18 cellular contexts compared by ENCODE assay signal in the genomic region with DNA sequence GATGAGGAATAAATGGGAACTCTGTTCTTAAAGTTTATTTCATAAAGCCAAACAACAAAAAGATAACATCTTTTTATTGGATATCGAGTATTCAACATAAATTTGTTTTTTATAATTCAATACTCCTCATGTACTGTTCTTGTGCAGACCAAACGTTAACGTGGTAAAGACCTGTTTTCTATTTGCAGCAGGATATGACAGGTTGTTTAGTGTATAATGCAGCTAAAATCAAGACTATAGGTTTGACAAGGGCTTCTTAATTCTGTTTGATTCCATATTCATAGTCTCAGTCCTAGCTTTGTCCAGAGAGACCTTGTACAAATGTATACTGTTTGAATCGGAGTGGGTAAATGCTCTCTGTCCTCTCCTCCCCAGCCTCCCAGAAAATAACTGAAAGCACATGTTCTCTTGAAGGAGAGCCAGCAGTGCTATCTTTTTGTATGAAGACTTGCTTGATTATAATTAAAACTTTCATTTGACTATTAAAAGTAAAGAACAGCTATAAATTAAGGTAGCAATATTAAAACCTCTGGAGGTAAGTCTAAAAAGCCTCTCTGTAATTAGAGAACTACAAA. TPM values are rescaled to one million over a fixed set of nuclear protein-coding genes. Genes with fewer than 3 reads are reported as not detected.
"Had no signal": no experiment of that assay in that cellular context is flagged by ENCODE, and none has a peak within 500 bp of the region (broad histone marks: within the 10 kb centered on the region; RNA-seq: fewer than 3 reads in every experiment).

No MANE protein-coding gene starts in this region.

- H3K27ac ChIP-seq: adrenal gland, colonic mucosa had no signal

- H3K27me3 ChIP-seq: adrenal gland, colonic mucosa had no signal

- H3K36me3 ChIP-seq: adrenal gland, colonic mucosa had no signal

- H3K4me1 ChIP-seq: colonic mucosa had no signal

- H3K27ac Mint-ChIP-seq: activated T-cell treated with anti-CD3 and anti-CD28 coated beads, Interleukin-2, amount 50 U/mL, for 72 hours; natural killer cell treated with Interleukin-12 subunit alpha and Interleukin-12 subunit beta and Interleukin-15 and Interleukin-18, amount 100 ng/mL, for 72 hours; stimulated activated naive B cell treated with anti-CD40 and anti-IgM and Interleukin-4, amounts not matched to agents 10 μg/mL and 1 μg/mL and 100 μg/mL, for 72 hours had no signal

- ATAC-seq: activated T-cell treated with anti-CD3 and anti-CD28 coated beads, Interleukin-2, amount 50 U/mL, for 72 hours; esophagus mucosa; left ventricle myocardium superior; natural killer cell treated with Interleukin-12 subunit alpha and Interleukin-12 subunit beta and Interleukin-15 and Interleukin-18, amount 100 ng/mL, for 72 hours; stimulated activated naive B cell treated with anti-CD40 and anti-IgM and Interleukin-4, amounts not matched to agents 10 μg/mL and 1 μg/mL and 100 μg/mL, for 72 hours had no signal

- H3K9me3 Mint-ChIP-seq: activated T-cell treated with anti-CD3 and anti-CD28 coated beads, Interleukin-2, amount 50 U/mL, for 72 hours; natural killer cell treated with Interleukin-12 subunit alpha and Interleukin-12 subunit beta and Interleukin-15 and Interleukin-18, amount 100 ng/mL, for 72 hours; stimulated activated naive B cell treated with anti-CD40 and anti-IgM and Interleukin-4, amounts not matched to agents 10 μg/mL and 1 μg/mL and 100 μg/mL, for 72 hours had no signal

- H3K36me3 Mint-ChIP-seq: natural killer cell treated with Interleukin-12 subunit alpha and Interleukin-12 subunit beta and Interleukin-15 and Interleukin-18, amount 100 ng/mL, for 72 hours had no signal

- H3K9me3 ChIP-seq: adrenal gland, colonic mucosa had no signal

- DNase-seq: activated CD4-positive, alpha-beta T cell treated with anti-CD3 and anti-CD28 coated beads for 1 hour; activated CD8-positive, alpha-beta memory T cell treated with anti-CD3 and anti-CD28 coated beads, Interleukin-2, amount 50 U/mL, for 48 hours; activated T-cell treated with anti-CD3 and anti-CD28 coated beads, Interleukin-2, amount 50 U/mL, for 72 hours; adrenal gland; central memory CD4-positive, alpha-beta T cell; colonic mucosa; hippocampal formation; left ventricle myocardium superior; mesenchymal stem cell; nucleus accumbens; stimulated activated CD4-positive, alpha-beta T cell treated with anti-CD3 and anti-CD28 coated beads, Interleukin-4, amount 100 ng/mL, for 1 hour; stimulated activated naive B cell treated with anti-CD40 and anti-IgM and Interleukin-4, amounts not matched to agents 10 μg/mL and 1 μg/mL and 100 μg/mL, for 72 hours; T-helper 9 cell; trophoblast cell had no signal

- H3K4me3 ChIP-seq: adrenal gland, colonic mucosa had no signal

- H3K4me3 Mint-ChIP-seq: activated T-cell treated with anti-CD3 and anti-CD28 coated beads, Interleukin-2, amount 50 U/mL, for 72 hours; natural killer cell treated with Interleukin-12 subunit alpha and Interleukin-12 subunit beta and Interleukin-15 and Interleukin-18, amount 100 ng/mL, for 72 hours; stimulated activated naive B cell treated with anti-CD40 and anti-IgM and Interleukin-4, amounts not matched to agents 10 μg/mL and 1 μg/mL and 100 μg/mL, for 72 hours had no signal

RNA-seq across cellular contexts. Expression of a gene that starts 17.7 kb away (rescaled TPM):
- total RNA-seq: SK-MEL-5 had no signal

RNA-seq across cellular contexts. Expression of a gene that starts 51.8 kb away (rescaled TPM):
- total RNA-seq: colonic mucosa; esophagus mucosa; glomerular endothelial cell; natural killer cell treated with Interleukin-12 subunit alpha and Interleukin-12 subunit beta and Interleukin-15 and Interleukin-18, amount 100 ng/mL, for 72 hours; SK-MEL-5 had no signal
